ENCODE assay signal across 8 cellular contexts in the genomic region with DNA sequence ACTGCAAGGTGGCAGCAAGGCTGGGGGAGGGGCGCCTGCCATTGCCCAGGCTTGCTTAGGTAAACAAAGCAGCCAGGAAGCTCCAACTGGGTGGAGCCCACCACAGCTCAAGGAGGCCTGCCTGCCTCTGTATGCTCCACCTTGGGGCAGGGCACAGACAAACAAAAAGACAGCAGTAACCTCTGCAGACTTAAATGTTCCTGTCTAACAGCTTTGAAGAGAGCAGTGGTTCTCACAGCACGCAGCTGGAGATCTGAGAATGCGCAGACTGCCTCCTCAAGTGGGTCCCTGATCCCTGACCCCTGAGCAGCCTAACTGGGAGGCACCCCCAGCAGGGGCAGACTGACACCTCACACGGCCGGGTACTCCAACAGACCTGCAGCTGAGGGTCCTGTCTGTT. TPM values are rescaled to one million over a fixed set of nuclear protein-coding genes. Genes with fewer than 3 reads are reported as not detected.
"Had no signal": no experiment of that assay in that cellular context is flagged by ENCODE, and none has a peak within 500 bp of the region (broad histone marks: within the 10 kb centered on the region; RNA-seq: fewer than 3 reads in every experiment).

No MANE protein-coding gene starts in this region.

RNA-seq across cellular contexts. Expression of gene CYP2C8, which starts 10.3 kb away (rescaled TPM):
- total RNA-seq: activated naive CD4-positive, alpha-beta T cell treated with anti-CD3 and anti-CD28 coated beads for 36 hours; activated naive CD4-positive, alpha-beta T cell treated with anti-CD3 and anti-CD28 coated beads, Interleukin-2, amount 50 U/mL, for 72 hours; activated naive CD8-positive, alpha-beta T cell treated with anti-CD3 and anti-CD28 coated beads, Interleukin-2, amount 10 ng/mL, durations not matched to agents 7 days and 5 days; activated T-helper 1 cell treated with anti-CD3 and anti-CD28 coated beads, Interleukin-12 subunit alpha, Interleukin-12 subunit beta, Interleukin-2, Interleukin-4 antibody, amounts not matched to agents 30 ng/mL and 10 ng/mL and 1 ng/mL, durations not matched to agents 14 hours and 24 hours and 36 hours; ascending aorta; bronchial epithelial cell; cardiac septum; chondrocyte had no signal
